ENCODE assay signal across 10 cellular contexts in genomic region chr16:27364493-27365141, GRCh38. TPM values are rescaled to one million over a fixed set of nuclear protein-coding genes. Genes with fewer than 3 reads are reported as not detected.
DNase-seq lines count a peak whose midpoint lies in the region; ATAC-seq and TF ChIP-seq lines count a peak whose summit lies in the region.
"Had no signal": no experiment of that assay in that cellular context is flagged by ENCODE, and none has a peak within 500 bp of the region (broad histone marks: within the 10 kb centered on the region; RNA-seq: fewer than 3 reads in every experiment).

No MANE protein-coding gene starts in this region.

- no peak for ATAC-seq in effector memory CD8-positive, alpha-beta T cell (replicated peaks)

- no peaks in the 10 kb centered on the region for H3F3A ChIP-seq in OCI-LY1 (ENCODE audit: insufficient read depth, low read length)

- no peaks in the 10 kb centered on the region for H3K79me2 ChIP-seq in OCI-LY1 (ENCODE audit: insufficient read depth, low read length)

- TF ChIP-seq CTCF in OCI-LY1 (IDR thresholded peaks at IDR 0.05; ENCODE audit: low read length) (no peak), progenitor cell of endocrine pancreas (IDR thresholded peaks at IDR 0.05; ENCODE audit: unreplicated experiment) (no peak)

- H3K9me3 Mint-ChIP-seq in effector memory CD8-positive, alpha-beta T cell, result no peaks in the 10 kb centered on the region
- H3K9me3 Mint-ChIP-seq in progenitor cell of endocrine pancreas (ENCODE audit: low read depth), result no peaks in the 10 kb centered on the region

- no peaks in the 10 kb centered on the region for H3K27me3 Mint-ChIP-seq in effector memory CD8-positive, alpha-beta T cell
- no peaks in the 10 kb centered on the region for H3K27me3 Mint-ChIP-seq in progenitor cell of endocrine pancreas

- DNase-seq in SIG-M5 treated with dmso at 0.1 percent for 504 hours (lab: John Stamatoyannopoulos, UW; ENCODE audit: unreplicated experiment), result peak; percentile 72
- no peak for DNase-seq in SIG-M5 (lab: John Stamatoyannopoulos, UW)
- no peak for DNase-seq in effector memory CD8-positive, alpha-beta T cell
- DNase-seq in progenitor cell of endocrine pancreas (ENCODE audit: low spot score, unreplicated experiment), result no peak
- DNase-seq in glomerular visceral epithelial cell (ENCODE audit: extremely low spot score), result no peak
- no peak for DNase-seq in GOT3 (lab: John Stamatoyannopoulos, UW)
- DNase-seq in NCI-H82 (lab: John Stamatoyannopoulos, UW), result no peak
- DNase-seq: T-helper 9 cell had no signal

- H3K36me3 Mint-ChIP-seq in effector memory CD8-positive, alpha-beta T cell (ENCODE audit: insufficient read depth), result peaks cover 31% of the 10 kb centered on the region
- peaks cover 7% of the 10 kb centered on the region for H3K36me3 Mint-ChIP-seq in progenitor cell of endocrine pancreas (ENCODE audit: insufficient read depth)

- peaks cover 37% of the 10 kb centered on the region for H3K36me3 ChIP-seq in OCI-LY1 (ENCODE audit: insufficient read depth, low read length)
- H3K36me3 ChIP-seq: uterus had no signal

- no peak overlapping the region for H3K4me3 ChIP-seq in OCI-LY1 (ENCODE audit: low read depth, low read length, poor library complexity, severe bottlenecking)
- H3K4me3 ChIP-seq: uterus had no signal

- H3K4me2 ChIP-seq in OCI-LY1 (ENCODE audit: low read length), result no peak overlapping the region

- H3K27ac Mint-ChIP-seq in effector memory CD8-positive, alpha-beta T cell, result peak overlapping the region; percentile 62 to 84
- peak overlapping the region; percentile 50 for H3K27ac Mint-ChIP-seq in progenitor cell of endocrine pancreas

- H2AFZ ChIP-seq in OCI-LY1 (ENCODE audit: low read length), result no peak overlapping the region

- H3K9me3 ChIP-seq in OCI-LY1 (ENCODE audit: low read length), result peaks cover 2% of the 10 kb centered on the region; the same call in 1 of the 2 replicates
- H3K9me3 ChIP-seq: uterus had no signal

- no peaks in the 10 kb centered on the region for H3K27me3 ChIP-seq in OCI-LY1 (ENCODE audit: insufficient read depth, low read length)
- H3K27me3 ChIP-seq: uterus had no signal

- H3K4me1 ChIP-seq in OCI-LY1 (ENCODE audit: insufficient read depth, low read length, severe bottlenecking), result peaks cover 16% of the 10 kb centered on the region
- H3K4me1 ChIP-seq: uterus had no signal

- no peak overlapping the region for H3K9ac ChIP-seq in OCI-LY1 (ENCODE audit: low read length)

- peaks cover 15 to 25% of the 10 kb centered on the region in 2 donors for H3K4me1 Mint-ChIP-seq in effector memory CD8-positive, alpha-beta T cell (ENCODE audit: low read depth in 2 of 2)
- H3K4me1 Mint-ChIP-seq in progenitor cell of endocrine pancreas (ENCODE audit: low read depth), result peaks cover 14% of the 10 kb centered on the region

- peak overlapping the region; percentile 14 for H3K27ac ChIP-seq in OCI-LY1 (ENCODE audit: low read depth, low read length, poor library complexity, severe bottlenecking)
- H3K27ac ChIP-seq: uterus had no signal

- no peaks in the 10 kb centered on the region for H4K20me1 ChIP-seq in OCI-LY1 (ENCODE audit: insufficient read depth, low read length)

- no peaks in the 10 kb centered on the region for H3K9me2 ChIP-seq in OCI-LY1 (ENCODE audit: low read depth, low read length)

- H3K4me3 Mint-ChIP-seq in effector memory CD8-positive, alpha-beta T cell, result no peak overlapping the region
- peak overlapping the region; percentile 5 for H3K4me3 Mint-ChIP-seq in progenitor cell of endocrine pancreas (ENCODE audit: low read depth)

RNA-seq across cellular contexts. Expression of gene IL21R, which starts 37.4 kb away (rescaled TPM):
- total RNA-seq in progenitor cell of endocrine pancreas, result not detected in 2 replicates

RNA-seq across cellular contexts. Expression of gene IL4R, which starts 50.8 kb away (rescaled TPM):
- total RNA-seq in progenitor cell of endocrine pancreas, result 23.4 and 23.6 TPM in 2 replicates
